3 cellular contexts compared by ENCODE assay signal in the genomic region with DNA sequence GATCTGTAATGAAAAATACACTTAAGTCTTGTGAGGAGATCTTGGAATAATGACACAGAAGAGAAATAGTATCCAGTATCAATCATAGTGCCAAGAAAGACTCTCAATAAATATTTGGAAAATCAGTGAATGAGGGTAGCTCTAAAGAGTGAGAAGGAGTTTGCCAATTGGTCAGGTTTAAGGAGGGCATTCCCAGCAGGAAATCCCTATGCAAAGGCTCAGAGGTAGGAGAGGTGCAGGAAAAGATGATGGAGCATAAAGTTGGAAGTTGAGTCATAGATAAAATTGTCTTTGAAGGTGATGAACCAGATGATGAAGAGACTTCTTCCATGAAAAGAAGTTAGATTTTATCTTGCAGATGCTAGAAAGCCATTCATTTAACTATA.
TF ChIP-seq lines count a peak whose summit lies in the region.

No MANE protein-coding gene starts in this region.

TF ChIP-seq in SK-N-SH, 30 proteins besides CTCF, POLR2A, EP300 and RAD21 (continued from another document):
- TF ChIP-seq USF1 (IDR thresholded peaks at IDR 0.05; ENCODE audit: borderline replicate concordance, low read depth), result no peak

TF ChIP-seq in SK-N-SH treated with all-trans-retinoic acid at 6 μM for 48 hours, 23 proteins besides CTCF, POLR2A, EP300 and RAD21:
- TF ChIP-seq, protein P1, sequence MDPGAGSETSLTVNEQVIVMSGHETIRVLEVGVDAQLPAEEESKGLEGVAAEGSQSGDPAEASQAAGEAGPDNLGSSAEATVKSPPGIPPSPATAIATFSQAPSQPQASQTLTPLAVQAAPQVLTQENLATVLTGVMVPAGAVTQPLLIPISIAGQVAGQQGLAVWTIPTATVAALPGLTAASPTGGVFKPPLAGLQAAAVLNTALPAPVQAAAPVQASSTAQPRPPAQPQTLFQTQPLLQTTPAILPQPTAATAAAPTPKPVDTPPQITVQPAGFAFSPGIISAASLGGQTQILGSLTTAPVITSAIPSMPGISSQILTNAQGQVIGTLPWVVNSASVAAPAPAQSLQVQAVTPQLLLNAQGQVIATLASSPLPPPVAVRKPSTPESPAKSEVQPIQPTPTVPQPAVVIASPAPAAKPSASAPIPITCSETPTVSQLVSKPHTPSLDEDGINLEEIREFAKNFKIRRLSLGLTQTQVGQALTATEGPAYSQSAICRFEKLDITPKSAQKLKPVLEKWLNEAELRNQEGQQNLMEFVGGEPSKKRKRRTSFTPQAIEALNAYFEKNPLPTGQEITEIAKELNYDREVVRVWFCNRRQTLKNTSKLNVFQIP (CRISPR knock-in tag; IDR thresholded peaks at IDR 0.05; ENCODE audit: borderline replicate concordance, low read depth), result no peak
- TF ChIP-seq ARNTL (CRISPR knock-in tag; IDR thresholded peaks at IDR 0.05; ENCODE audit: borderline replicate concordance, low read depth), result no peak
- TF ChIP-seq, protein P2, sequence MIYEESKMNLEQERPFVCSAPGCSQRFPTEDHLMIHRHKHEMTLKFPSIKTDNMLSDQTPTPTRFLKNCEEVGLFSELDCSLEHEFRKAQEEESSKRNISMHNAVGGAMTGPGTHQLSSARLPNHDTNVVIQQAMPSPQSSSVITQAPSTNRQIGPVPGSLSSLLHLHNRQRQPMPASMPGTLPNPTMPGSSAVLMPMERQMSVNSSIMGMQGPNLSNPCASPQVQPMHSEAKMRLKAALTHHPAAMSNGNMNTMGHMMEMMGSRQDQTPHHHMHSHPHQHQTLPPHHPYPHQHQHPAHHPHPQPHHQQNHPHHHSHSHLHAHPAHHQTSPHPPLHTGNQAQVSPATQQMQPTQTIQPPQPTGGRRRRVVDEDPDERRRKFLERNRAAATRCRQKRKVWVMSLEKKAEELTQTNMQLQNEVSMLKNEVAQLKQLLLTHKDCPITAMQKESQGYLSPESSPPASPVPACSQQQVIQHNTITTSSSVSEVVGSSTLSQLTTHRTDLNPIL (CRISPR knock-in tag; IDR thresholded peaks at IDR 0.05; ENCODE audit: low read depth), result no peak
- no peak for TF ChIP-seq ZFP3 (CRISPR knock-in tag; IDR thresholded peaks at IDR 0.05)
- TF ChIP-seq ZNF70 (CRISPR knock-in tag; IDR thresholded peaks at IDR 0.05), result no peak
- no peak for TF ChIP-seq SNAI2 (CRISPR knock-in tag; IDR thresholded peaks at IDR 0.05)
- no peak for TF ChIP-seq GLIS3 (CRISPR knock-in tag; IDR thresholded peaks at IDR 0.05)
- no peak for TF ChIP-seq OSR1 (CRISPR knock-in tag; IDR thresholded peaks at IDR 0.05)
TF ChIP-seq in SK-N-SH treated with all-trans-retinoic acid at 6 μM for 48 hours: peak in this region for 0.

TF ChIP-seq in HEK293, 187 proteins besides CTCF, POLR2A, EP300 and RAD21 (continued from another document):
- no peak for TF ChIP-seq SP3 (tag by site-specific recombination; IDR thresholded peaks at IDR 0.05)
- no peak for TF ChIP-seq KLF8 (tag by site-specific recombination; IDR thresholded peaks at IDR 0.05)
- TF ChIP-seq ZNF23 (tag by site-specific recombination; IDR thresholded peaks at IDR 0.05; ENCODE audit: borderline replicate concordance), result no peak
- TF ChIP-seq, protein P3, sequence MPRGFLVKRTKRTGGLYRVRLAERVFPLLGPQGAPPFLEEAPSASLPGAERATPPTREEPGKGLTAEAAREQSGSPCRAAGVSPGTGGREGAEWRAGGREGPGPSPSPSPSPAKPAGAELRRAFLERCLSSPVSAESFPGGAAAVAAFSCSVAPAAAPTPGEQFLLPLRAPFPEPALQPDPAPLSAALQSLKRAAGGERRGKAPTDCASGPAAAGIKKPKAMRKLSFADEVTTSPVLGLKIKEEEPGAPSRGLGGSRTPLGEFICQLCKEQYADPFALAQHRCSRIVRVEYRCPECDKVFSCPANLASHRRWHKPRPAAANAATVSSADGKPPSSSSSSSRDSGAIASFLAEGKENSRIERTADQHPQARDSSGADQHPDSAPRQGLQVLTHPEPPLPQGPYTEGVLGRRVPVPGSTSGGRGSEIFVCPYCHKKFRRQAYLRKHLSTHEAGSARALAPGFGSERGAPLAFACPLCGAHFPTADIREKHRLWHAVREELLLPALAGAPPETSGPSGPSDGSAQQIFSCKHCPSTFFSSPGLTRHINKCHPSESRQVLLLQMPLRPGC (tag by site-specific recombination; IDR thresholded peaks at IDR 0.05), result no peak
- TF ChIP-seq, protein P4, sequence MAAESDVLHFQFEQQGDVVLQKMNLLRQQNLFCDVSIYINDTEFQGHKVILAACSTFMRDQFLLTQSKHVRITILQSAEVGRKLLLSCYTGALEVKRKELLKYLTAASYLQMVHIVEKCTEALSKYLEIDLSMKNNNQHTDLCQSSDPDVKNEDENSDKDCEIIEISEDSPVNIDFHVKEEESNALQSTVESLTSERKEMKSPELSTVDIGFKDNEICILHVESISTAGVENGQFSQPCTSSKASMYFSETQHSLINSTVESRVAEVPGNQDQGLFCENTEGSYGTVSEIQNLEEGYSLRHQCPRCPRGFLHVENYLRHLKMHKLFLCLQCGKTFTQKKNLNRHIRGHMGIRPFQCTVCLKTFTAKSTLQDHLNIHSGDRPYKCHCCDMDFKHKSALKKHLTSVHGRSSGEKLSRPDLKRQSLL (tag by site-specific recombination; IDR thresholded peaks at IDR 0.05), result peak; percentile 39; the same call in 1 of the 2 replicates
